Comparison of ENCODE assay signal across 23 cellular contexts in genomic region chr2:45911503-45911902, GRCh38.
"Had no signal": no experiment of that assay in that cellular context is flagged by ENCODE, and none has a peak within 500 bp of the region (broad histone marks: within the 10 kb centered on the region; RNA-seq: fewer than 3 reads in every experiment).

No MANE protein-coding gene starts in this region.

- H3K4me3 Mint-ChIP-seq: activated CD4-positive, alpha-beta T cell treated with anti-CD3 and anti-CD28 coated beads, Interleukin-2, amount 10 ng/mL, durations not matched to agents 24 days and 14 days; activated CD8-positive, alpha-beta T cell treated with anti-CD3 and anti-CD28 coated beads for 36 hours; activated naive CD4-positive, alpha-beta T cell treated with anti-CD3 and anti-CD28 coated beads for 36 hours; activated T-cell treated with anti-CD3 and anti-CD28 coated beads, Interleukin-2, amount 50 U/mL, for 24 hours had no signal

- H3K9me3 ChIP-seq: adrenal gland, body of pancreas, SJCRH30 had no signal

- ATAC-seq: activated CD8-positive, alpha-beta T cell treated with anti-CD3 and anti-CD28 coated beads for 36 hours; activated naive CD4-positive, alpha-beta T cell treated with anti-CD3 and anti-CD28 coated beads, Interleukin-2, amount 50 U/mL, for 72 hours; Panc1 had no signal

- H3K27me3 ChIP-seq: adrenal gland, body of pancreas, SJCRH30 had no signal

- H3K36me3 Mint-ChIP-seq: activated naive CD4-positive, alpha-beta T cell treated with anti-CD3 and anti-CD28 coated beads, Interleukin-2, amount 50 U/mL, for 72 hours had no signal

- H3K27ac Mint-ChIP-seq: activated CD4-positive, alpha-beta T cell treated with anti-CD3 and anti-CD28 coated beads, Interleukin-2, amount 10 ng/mL, durations not matched to agents 24 days and 14 days; activated CD8-positive, alpha-beta T cell treated with anti-CD3 and anti-CD28 coated beads for 36 hours; activated naive CD4-positive, alpha-beta T cell treated with anti-CD3 and anti-CD28 coated beads for 36 hours; activated T-cell treated with anti-CD3 and anti-CD28 coated beads, Interleukin-2, amount 50 U/mL, for 24 hours had no signal

- DNase-seq: activated CD4-positive, alpha-beta T cell treated with anti-CD3 and anti-CD28 coated beads, Interleukin-2, amount 10 ng/mL, durations not matched to agents 24 days and 14 days; activated CD4-positive, alpha-beta T cell treated with anti-CD3 and anti-CD28 coated beads, Interleukin-2, amount 50 U/mL, for 4 hours; activated CD8-positive, alpha-beta T cell treated with anti-CD3 and anti-CD28 coated beads for 36 hours; activated gamma-delta T cell treated with Interleukin-2 at 50 U/mL for 16 hours; activated naive CD4-positive, alpha-beta T cell treated with anti-CD3 and anti-CD28 coated beads for 36 hours; activated T-cell treated with anti-CD3 and anti-CD28 coated beads, Interleukin-2, amount 50 U/mL, for 24 hours; adrenal gland; body of pancreas; NCI-H1105; NCI-H1417 treated with DMSO at 0.1 percent for 48 hours; NCI-H187 treated with DMSO at 0.1 percent for 48 hours; NCI-H2081 treated with DMSO at 0.1 percent for 48 hours; NCI-H226; NCI-H446 treated with DMSO at 0.1 percent for 48 hours; NCI-H524; SHP77; SJCRH30; T1000; WERI-Rb-1 had no signal

- H3K9me3 Mint-ChIP-seq: activated CD8-positive, alpha-beta T cell treated with anti-CD3 and anti-CD28 coated beads for 36 hours; activated naive CD4-positive, alpha-beta T cell treated with anti-CD3 and anti-CD28 coated beads for 36 hours; activated naive CD4-positive, alpha-beta T cell treated with anti-CD3 and anti-CD28 coated beads, Interleukin-2, amount 50 U/mL, for 72 hours; activated T-cell treated with anti-CD3 and anti-CD28 coated beads, Interleukin-2, amount 50 U/mL, for 24 hours had no signal

- H3K27me3 Mint-ChIP-seq: activated CD4-positive, alpha-beta T cell treated with anti-CD3 and anti-CD28 coated beads, Interleukin-2, amount 10 ng/mL, durations not matched to agents 24 days and 14 days; activated CD8-positive, alpha-beta T cell treated with anti-CD3 and anti-CD28 coated beads for 36 hours; activated T-cell treated with anti-CD3 and anti-CD28 coated beads, Interleukin-2, amount 50 U/mL, for 24 hours had no signal

- H3K4me1 ChIP-seq: adrenal gland had no signal

- H3K4me2 ChIP-seq: KMS-11 had no signal

- H3K27ac ChIP-seq: adrenal gland, KMS-11, SJCRH30, SK-N-MC, WERI-Rb-1 had no signal

- H3K4me3 ChIP-seq: adrenal gland, body of pancreas, SJCRH30, SK-N-MC had no signal

- H3K36me3 ChIP-seq: adrenal gland, SJCRH30, WERI-Rb-1 had no signal
